Comparison of ENCODE assay signal across 14 cellular contexts in the genomic region with DNA sequence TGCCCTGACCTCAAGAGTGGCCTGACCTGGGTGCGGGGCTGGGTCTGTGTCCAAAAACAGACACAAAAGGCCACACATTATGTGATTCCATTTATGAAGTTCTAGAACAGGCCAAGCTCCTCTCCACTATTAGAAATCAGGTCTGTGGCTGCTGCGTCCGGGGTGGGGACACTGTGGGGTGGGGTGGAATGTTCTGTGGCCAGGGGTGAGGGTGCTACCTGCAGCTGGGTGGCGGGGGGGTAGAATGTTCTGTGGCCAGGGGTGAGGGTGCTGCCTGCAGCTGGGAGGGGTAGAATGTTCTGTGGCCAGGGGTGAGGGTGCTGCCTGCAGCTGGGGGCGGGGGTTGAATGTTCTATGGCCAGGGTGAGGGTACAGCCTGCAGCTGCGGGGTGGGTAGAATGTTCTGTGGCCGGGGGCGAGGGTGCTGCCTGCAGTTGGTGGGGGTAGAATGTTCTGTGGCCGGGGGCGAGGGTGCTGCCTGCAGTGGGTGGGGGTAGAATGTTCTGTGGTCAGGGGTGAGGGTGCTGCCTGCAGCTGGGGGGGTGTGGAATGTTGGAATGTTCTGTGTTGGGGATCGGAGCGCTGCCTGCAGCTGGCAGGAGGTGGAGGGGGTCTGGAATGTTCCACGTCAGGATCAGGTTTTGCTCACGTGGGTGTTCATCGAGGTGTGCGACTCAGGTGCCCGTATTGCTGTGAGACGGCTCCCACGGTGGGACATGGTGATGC. TPM values are rescaled to one million over a fixed set of nuclear protein-coding genes. Genes with fewer than 3 reads are reported as not detected.
DNase-seq lines count a peak whose midpoint lies in the region; ATAC-seq lines count a peak whose summit lies in the region.
"Had no signal": no experiment of that assay in that cellular context is flagged by ENCODE, and none has a peak within 500 bp of the region (broad histone marks: within the 10 kb centered on the region; RNA-seq: fewer than 3 reads in every experiment).

No MANE protein-coding gene starts in this region.

- H3K36me3 ChIP-seq in mesenchymal stem cell (ENCODE audit: control insufficient read depth in 1 of 2, insufficient read depth in 2 of 2, low read depth in 1 of 2, low read length in 2 of 2) (no peaks in the 10 kb centered on the region), Karpas-422 (ENCODE audit: insufficient read depth, low read length) (no peaks in the 10 kb centered on the region), HAP-1 (replicated peaks) (no peaks in the 10 kb centered on the region)
- H3K36me3 ChIP-seq: suprapubic skin had no signal

- H3K4me3 ChIP-seq in mesenchymal stem cell (ENCODE audit: insufficient read depth in 1 of 2, low read depth in 1 of 2, low read length in 2 of 2) (no peak overlapping the region), Karpas-422 (ENCODE audit: low read length) (no peak overlapping the region), HAP-1 (no peak overlapping the region)
- H3K4me3 ChIP-seq: suprapubic skin had no signal

- peaks cover 3% of the 10 kb centered on the region for H3K9me3 ChIP-seq in mesenchymal stem cell (ENCODE audit: control insufficient read depth, low read length)
- no peaks in the 10 kb centered on the region for H3K9me3 ChIP-seq in Karpas-422 (ENCODE audit: low read length)
- H3K9me3 ChIP-seq in HAP-1, result no peaks in the 10 kb centered on the region; the same call in 1 of the 2 replicates
- H3K9me3 ChIP-seq: suprapubic skin had no signal

- 0 out of 2 replicates have a peak, but pooled peaks cover 3% of the 10 kb centered on the region for H4K20me1 ChIP-seq in Karpas-422 (ENCODE audit: insufficient read depth, low read depth, low read length)

- no peak overlapping the region for H3K14ac ChIP-seq in mesenchymal stem cell (ENCODE audit: low read length in 2 of 2)

- DNase-seq in stimulated activated naive CD8-positive, alpha-beta T cell treated with anti-CD3 and anti-CD28 coated beads, Interleukin-15, amount 100 ng/mL, for 72 hours, result no peak
- DNase-seq in stimulated activated naive CD8-positive, alpha-beta T cell treated with anti-CD3 and anti-CD28 coated beads, Interleukin-15, Interleukin-2, amounts not matched to agents 100 U/mL and 50 U/mL, for 24 hours, result no peak
- DNase-seq in mesenchymal stem cell (no peak), Karpas-422 (no peak), middle frontal gyrus (ENCODE audit: extremely low spot score, low spot score) (no peak), HAP-1 (ENCODE audit: low spot score in 2 of 2) (no peak)
- DNase-seq: DMS 273 treated with DMSO at 0.1 percent for 48 hours, GOT3, SHP77 treated with DMSO at 0.1 percent for 48 hours had no signal

- H2BK120ac ChIP-seq in mesenchymal stem cell (ENCODE audit: low read depth, low read length), result no peak overlapping the region

- H3K4me2 ChIP-seq in mesenchymal stem cell (ENCODE audit: low read length, poor library complexity, severe bottlenecking) (no peak overlapping the region), Karpas-422 (ENCODE audit: low read depth, low read length, poor library complexity, severe bottlenecking) (no peak overlapping the region)

- no peak overlapping the region for H2BK5ac ChIP-seq in mesenchymal stem cell (ENCODE audit: low read depth, low read length, poor library complexity, severe bottlenecking)

- H3K79me1 ChIP-seq in mesenchymal stem cell (replicated peaks; ENCODE audit: low read length, poor library complexity, severe bottlenecking), result no peaks in the 10 kb centered on the region

- peaks cover 20% of the 10 kb centered on the region for H3K4me1 ChIP-seq in mesenchymal stem cell (ENCODE audit: control insufficient read depth, insufficient read depth, low read depth, low read length)
- no peaks in the 10 kb centered on the region for H3K4me1 ChIP-seq in Karpas-422 (ENCODE audit: low read length)
- H3K4me1 ChIP-seq in HAP-1, result no peaks in the 10 kb centered on the region
- H3K4me1 ChIP-seq: parathyroid adenoma had no signal

- peaks cover 9 to 13% of the 10 kb centered on the region in 2 donors for H3K9me3 Mint-ChIP-seq in stimulated activated naive CD8-positive, alpha-beta T cell treated with anti-CD3 and anti-CD28 coated beads, Interleukin-15, amount 100 ng/mL, for 72 hours

- no peak overlapping the region for H2BK12ac ChIP-seq in mesenchymal stem cell (ENCODE audit: low read length in 2 of 2)

- in situ Hi-C loops in HAP-1 (cut with MboI; ENCODE audit: low sequenced_read_pairs), result no loop called here

- H4K91ac ChIP-seq in mesenchymal stem cell (ENCODE audit: low read length), result peak overlapping the region; percentile 22

- no peak overlapping the region for H3K18ac ChIP-seq in mesenchymal stem cell (ENCODE audit: low read depth in 1 of 2, low read length in 2 of 2)

- peaks cover 58% of the 10 kb centered on the region for H3K4me1 Mint-ChIP-seq in stimulated activated naive CD8-positive, alpha-beta T cell treated with anti-CD3 and anti-CD28 coated beads, Interleukin-15, amount 100 ng/mL, for 72 hours

- H2AK5ac ChIP-seq in mesenchymal stem cell (ENCODE audit: low read length, severe bottlenecking), result no peak overlapping the region

- no peaks in the 10 kb centered on the region for H3K27me3 Mint-ChIP-seq in stimulated activated naive CD8-positive, alpha-beta T cell treated with anti-CD3 and anti-CD28 coated beads, Interleukin-15, amount 100 ng/mL, for 72 hours

- no peak for ATAC-seq in stimulated activated naive CD8-positive, alpha-beta T cell treated with anti-CD3 and anti-CD28 coated beads, Interleukin-15, amount 100 ng/mL, for 72 hours
- no peak for ATAC-seq in stimulated activated naive CD8-positive, alpha-beta T cell treated with anti-CD3 and anti-CD28 coated beads, Interleukin-15, Interleukin-2, amounts not matched to agents 100 U/mL and 50 U/mL, for 24 hours

- H3K27me3 ChIP-seq in mesenchymal stem cell (ENCODE audit: control insufficient read depth in 1 of 2, insufficient read depth in 1 of 2, low read length in 2 of 2) (peaks cover 0 to 13% of the 10 kb centered on the region in 2 experiments), Karpas-422 (ENCODE audit: low read length) (no peaks in the 10 kb centered on the region), HAP-1 (ENCODE audit: low read depth) (no peaks in the 10 kb centered on the region)
- H3K27me3 ChIP-seq: suprapubic skin had no signal

- no peak overlapping the region for H3K4ac ChIP-seq in mesenchymal stem cell (ENCODE audit: low read depth in 1 of 2, low read length in 2 of 2)

- H2AFZ ChIP-seq in mesenchymal stem cell (ENCODE audit: low read depth, low read length) (no peak overlapping the region), Karpas-422 (ENCODE audit: low read length) (no peak overlapping the region)
- H2AFZ ChIP-seq: parathyroid adenoma had no signal

- no peak overlapping the region for H4K8ac ChIP-seq in mesenchymal stem cell (ENCODE audit: low read length)

- no peak overlapping the region for H3K9ac ChIP-seq in mesenchymal stem cell (ENCODE audit: low read length)
- no peak overlapping the region for H3K9ac ChIP-seq in Karpas-422 (ENCODE audit: low read length)
- H3K9ac ChIP-seq: parathyroid adenoma had no signal

- 87% methylated on average over 18 of the region's 19 CpGs for WGBS in mesenchymal stem cell

- H3K27ac Mint-ChIP-seq in stimulated activated naive CD8-positive, alpha-beta T cell treated with anti-CD3 and anti-CD28 coated beads, Interleukin-15, amount 100 ng/mL, for 72 hours, result peak overlapping the region; percentile 20 to 59

- H2BK15ac ChIP-seq in mesenchymal stem cell (ENCODE audit: low read depth, poor library complexity, severe bottlenecking), result no peak overlapping the region

- H3K4me3 Mint-ChIP-seq in stimulated activated naive CD8-positive, alpha-beta T cell treated with anti-CD3 and anti-CD28 coated beads, Interleukin-15, amount 100 ng/mL, for 72 hours, result no peak overlapping the region

- no peak overlapping the region for H3K27ac ChIP-seq in mesenchymal stem cell (ENCODE audit: low read length, poor library complexity, severe bottlenecking)
- H3K27ac ChIP-seq in Karpas-422 (ENCODE audit: low read length), result no peak overlapping the region
- H3K27ac ChIP-seq: epithelial cell of prostate, parathyroid adenoma, suprapubic skin had no signal

- no peak overlapping the region for H3K23ac ChIP-seq in mesenchymal stem cell (ENCODE audit: low read length in 2 of 2)

- no peaks in the 10 kb centered on the region for H3K79me2 ChIP-seq in Karpas-422 (ENCODE audit: low read length)
- H3K79me2 ChIP-seq: parathyroid adenoma had no signal

- no peaks in the 10 kb centered on the region for H3K9me2 ChIP-seq in Karpas-422 (replicated peaks; ENCODE audit: insufficient read depth, low read length)

RNA-seq across cellular contexts. Expression of gene LCN12, which starts 8.3 kb away (rescaled TPM):
- 0.07 TPM for polyA plus RNA-seq in mesenchymal stem cell (2013, experiment 1 of 2)
- 0.07 TPM for polyA plus RNA-seq in mesenchymal stem cell (2013, experiment 2 of 2)
- not detected in 2 replicates for total RNA-seq in Karpas-422 (2014; rRNA removed; shearing (Covaris generic); ENCODE audit: low replicate concordance)
- total RNA-seq: glomerular endothelial cell had no signal

RNA-seq across cellular contexts. Expression of gene C8G, which starts 15.3 kb away (rescaled TPM):
- 0.55 TPM for polyA plus RNA-seq in mesenchymal stem cell (2013, experiment 1 of 2)
- 0.55 TPM for polyA plus RNA-seq in mesenchymal stem cell (2013, experiment 2 of 2)
- total RNA-seq in Karpas-422 (2014; rRNA removed; shearing (Covaris generic); ENCODE audit: low replicate concordance), result not detected in 2 replicates
- total RNA-seq: cerebellum, glomerular endothelial cell had no signal

RNA-seq across cellular contexts. Expression of gene FBXW5, which starts 15.8 kb away (rescaled TPM):
- polyA plus RNA-seq in mesenchymal stem cell (2013, experiment 1 of 2), result 58.2 TPM
- 59.5 TPM for polyA plus RNA-seq in mesenchymal stem cell (2013, experiment 2 of 2)
- 37.3 and 103 TPM in 2 replicates for total RNA-seq in Karpas-422 (2014; rRNA removed; shearing (Covaris generic); ENCODE audit: low replicate concordance)

RNA-seq across cellular contexts. Expression of gene PTGDS, which starts 16.9 kb away (rescaled TPM):
- polyA plus RNA-seq in mesenchymal stem cell (2013, experiment 1 of 2), result 172 TPM
- 175 TPM for polyA plus RNA-seq in mesenchymal stem cell (2013, experiment 2 of 2)
- not detected in 2 replicates for total RNA-seq in Karpas-422 (2014; rRNA removed; shearing (Covaris generic); ENCODE audit: low replicate concordance)
- total RNA-seq: glomerular endothelial cell had no signal

RNA-seq across cellular contexts. Expression of gene LCNL1, which starts 22.4 kb away (rescaled TPM):
- 4.3 TPM for polyA plus RNA-seq in mesenchymal stem cell (2013, experiment 1 of 2)
- polyA plus RNA-seq in mesenchymal stem cell (2013, experiment 2 of 2), result 4.1 TPM
- total RNA-seq in Karpas-422 (2014; rRNA removed; shearing (Covaris generic); ENCODE audit: low replicate concordance), result not detected in 2 replicates
- total RNA-seq: glomerular endothelial cell had no signal
